1 cellular context compared by ENCODE assay signal in the genomic region with DNA sequence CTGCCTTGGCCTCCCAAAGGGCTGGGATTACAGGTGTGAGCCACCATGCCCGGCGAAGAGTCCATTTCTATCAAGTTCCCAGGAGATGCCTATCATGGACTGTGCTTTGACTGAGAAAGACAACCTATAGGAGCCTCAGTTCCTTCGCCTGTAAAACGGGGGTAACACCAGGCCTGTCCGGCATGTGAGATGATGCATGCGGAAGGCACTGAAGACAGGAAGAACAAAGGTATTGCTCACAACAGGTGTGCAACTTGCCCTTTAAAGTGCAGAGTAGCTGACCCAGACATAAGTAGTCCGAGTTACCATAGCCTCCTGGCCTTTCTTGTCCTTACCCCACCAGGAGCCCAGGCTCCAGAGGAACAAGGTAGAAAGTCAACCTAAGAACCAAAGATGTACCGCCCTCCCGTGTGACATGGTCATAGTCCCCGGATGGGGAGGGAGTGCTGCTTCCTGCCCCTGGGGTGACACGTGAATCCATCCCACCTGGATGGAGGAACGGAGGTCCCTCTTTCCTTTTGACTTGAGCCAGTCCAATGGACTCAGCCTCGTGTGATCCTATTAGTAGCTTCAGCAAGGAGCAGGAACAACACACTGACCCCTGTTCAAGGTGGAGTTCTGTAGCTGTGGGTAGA.
TF ChIP-seq lines count a peak whose summit lies in the region.

No MANE protein-coding gene starts in this region.

TF ChIP-seq in IMR-90, 13 proteins besides CTCF, POLR2A, EP300 and RAD21:
- TF ChIP-seq MAZ (IDR thresholded peaks at IDR 0.05; ENCODE audit: borderline replicate concordance, low read depth, low read length) (no peak), MAFK (IDR thresholded peaks at IDR 0.05; ENCODE audit: low read depth, low read length) (no peak), ELK1 (IDR thresholded peaks at IDR 0.05; ENCODE audit: borderline replicate concordance, low read depth, low read length) (no peak), CHD1 (IDR thresholded peaks at IDR 0.05; ENCODE audit: low read depth, low read length) (no peak), SMC3 (IDR thresholded peaks at IDR 0.05; ENCODE audit: low read depth, low read length) (no peak), CEBPB (IDR thresholded peaks at IDR 0.05; ENCODE audit: low read depth, low read length) (no peak), RFX5 (IDR thresholded peaks at IDR 0.05; ENCODE audit: low read depth, low read length) (no peak), RCOR1 (IDR thresholded peaks at IDR 0.05; ENCODE audit: insufficient replicate concordance, low read length) (no peak), MXI1 (IDR thresholded peaks at IDR 0.05; ENCODE audit: borderline replicate concordance, low read depth, low read length) (no peak), FOS (IDR thresholded peaks at IDR 0.05; ENCODE audit: low read depth, low read length) (no peak), BHLHE40 (IDR thresholded peaks at IDR 0.05; ENCODE audit: low read depth, low read length) (no peak), NFE2L2 (IDR thresholded peaks at IDR 0.05; ENCODE audit: low read depth, low read length) (no peak)
- TF ChIP-seq, protein P1, sequence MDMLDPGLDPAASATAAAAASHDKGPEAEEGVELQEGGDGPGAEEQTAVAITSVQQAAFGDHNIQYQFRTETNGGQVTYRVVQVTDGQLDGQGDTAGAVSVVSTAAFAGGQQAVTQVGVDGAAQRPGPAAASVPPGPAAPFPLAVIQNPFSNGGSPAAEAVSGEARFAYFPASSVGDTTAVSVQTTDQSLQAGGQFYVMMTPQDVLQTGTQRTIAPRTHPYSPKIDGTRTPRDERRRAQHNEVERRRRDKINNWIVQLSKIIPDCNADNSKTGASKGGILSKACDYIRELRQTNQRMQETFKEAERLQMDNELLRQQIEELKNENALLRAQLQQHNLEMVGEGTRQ (IDR thresholded peaks at IDR 0.05; ENCODE audit: low read depth, low read length): no peak
